12 cellular contexts compared by ENCODE assay signal in genomic region chr6:22147469-22147815, GRCh38.
DNase-seq lines count a peak whose midpoint lies in the region; ATAC-seq and TF ChIP-seq lines count a peak whose summit lies in the region.
"Had no signal": no experiment of that assay in that cellular context is flagged by ENCODE, and none has a peak within 500 bp of the region (broad histone marks: within the 10 kb centered on the region; RNA-seq: fewer than 3 reads in every experiment).

No MANE protein-coding gene starts in this region.

- H3K27me3 Mint-ChIP-seq in activated T-cell treated with anti-CD3 and anti-CD28 coated beads, Interleukin-2, amount 50 U/mL, for 72 hours (ENCODE audit: low read depth): peaks cover 53% of the 10 kb centered on the region
- H3K27me3 Mint-ChIP-seq in WTC11 (ENCODE audit: low read depth) (no peaks in the 10 kb centered on the region), glutamatergic neuron (ENCODE audit: unreplicated experiment) (peaks cover 6% of the 10 kb centered on the region)

- no peak for DNase-seq in activated T-cell treated with anti-CD3 and anti-CD28 coated beads, Interleukin-2, amount 50 U/mL, for 72 hours
- DNase-seq in activated T-cell treated with anti-CD3 and anti-CD28 coated beads, Interleukin-2, amount 50 U/mL, for 1 hour: no peak
- DNase-seq in WTC11 (ENCODE audit: low spot score) (no peak), glutamatergic neuron (no peak), COLO668 (lab: John Stamatoyannopoulos, UW; ENCODE audit: unreplicated experiment) (no peak)
- DNase-seq: activated CD4-positive, CD25-positive, alpha-beta regulatory T cell treated with anti-CD3 and anti-CD28 coated beads, Interleukin-2, amount 50 U/mL, for 72 hours; effector memory CD8-positive, alpha-beta T cell; GF-D8 had no signal

- no peaks in the 10 kb centered on the region for H3K36me3 Mint-ChIP-seq in activated T-cell treated with anti-CD3 and anti-CD28 coated beads, Interleukin-2, amount 50 U/mL, for 72 hours (ENCODE audit: insufficient read depth in 2 of 2)
- H3K36me3 Mint-ChIP-seq in WTC11 (no peaks in the 10 kb centered on the region), glutamatergic neuron (ENCODE audit: unreplicated experiment) (no peaks in the 10 kb centered on the region)

- peak overlapping the region; percentile 76 to 86 for H3K4me3 Mint-ChIP-seq in activated T-cell treated with anti-CD3 and anti-CD28 coated beads, Interleukin-2, amount 50 U/mL, for 72 hours
- H3K4me3 Mint-ChIP-seq in WTC11: no peak overlapping the region
- H3K4me3 Mint-ChIP-seq in glutamatergic neuron (ENCODE audit: unreplicated experiment): peak overlapping the region; percentile 2
- H3K4me3 Mint-ChIP-seq: effector memory CD8-positive, alpha-beta T cell had no signal

- H3K27me3 ChIP-seq in subcutaneous abdominal adipose tissue (ENCODE audit: control insufficient read depth in 5 of 5, insufficient read depth in 4 of 5, low read length in 5 of 5): peaks cover 0 to 3% (median 0%) of the 10 kb centered on the region in 5 donors

- no peaks in the 10 kb centered on the region for H3K36me3 ChIP-seq in subcutaneous abdominal adipose tissue (ENCODE audit: control insufficient read depth in 5 of 5, insufficient read depth in 5 of 5, low read length in 5 of 5)

- POLR2A ChIA-PET in WTC11 (lab: Charles Lee): interaction anchor here (1.2 kb wide), 1 partner anchor 278 kb away, joined by 3 read pairs; no protein-coding TSS in a partner anchor

- peaks cover 8 to 45% (median 40%) of the 10 kb centered on the region in 5 donors for H3K4me1 ChIP-seq in subcutaneous abdominal adipose tissue (ENCODE audit: control insufficient read depth in 5 of 5, insufficient read depth in 5 of 5, low read length in 5 of 5)

- H3K27ac Mint-ChIP-seq in activated T-cell treated with anti-CD3 and anti-CD28 coated beads, Interleukin-2, amount 50 U/mL, for 72 hours: no peak overlapping the region
- H3K27ac Mint-ChIP-seq in WTC11: peak overlapping the region; percentile 78
- peak overlapping the region; percentile 45 for H3K27ac Mint-ChIP-seq in glutamatergic neuron (ENCODE audit: unreplicated experiment)
- H3K27ac Mint-ChIP-seq: activated naive CD4-positive, alpha-beta T cell treated with anti-CD3 and anti-CD28 coated beads, Interleukin-2, amount 50 U/mL, for 24 hours; effector memory CD8-positive, alpha-beta T cell had no signal

- H3K9me3 ChIP-seq in subcutaneous abdominal adipose tissue (ENCODE audit: control insufficient read depth in 5 of 5, low read length in 5 of 5): no peaks in the 10 kb centered on the region

- H3K4me1 Mint-ChIP-seq in activated T-cell treated with anti-CD3 and anti-CD28 coated beads, Interleukin-2, amount 50 U/mL, for 72 hours (ENCODE audit: low read depth): peaks cover 43% of the 10 kb centered on the region
- H3K4me1 Mint-ChIP-seq in WTC11 (peaks cover 57% of the 10 kb centered on the region), glutamatergic neuron (ENCODE audit: low read depth, unreplicated experiment) (peaks cover 50% of the 10 kb centered on the region)

- no peak for ATAC-seq in activated T-cell treated with anti-CD3 and anti-CD28 coated beads, Interleukin-2, amount 50 U/mL, for 72 hours (replicated peaks in 1 of 2)
- ATAC-seq in WTC11 (no peak), GM19467 (IDR thresholded peaks at IDR 0.05; ENCODE audit: unreplicated experiment) (no peak), HG02759 (IDR thresholded peaks at IDR 0.05; ENCODE audit: unreplicated experiment) (no peak)
- ATAC-seq: effector memory CD8-positive, alpha-beta T cell had no signal

- no peak overlapping the region for H3K9ac ChIP-seq in subcutaneous abdominal adipose tissue (ENCODE audit: low read length in 5 of 5)

- CTCF ChIA-PET in WTC11 (lab: Charles Lee): interaction anchor here (0.6 to 1.3 kb wide), 3 partner anchors 9 to 530 kb away, joined by 3 to 4 read pairs (median 3); no protein-coding TSS in a partner anchor

- no peaks in the 10 kb centered on the region for H3K9me3 Mint-ChIP-seq in activated T-cell treated with anti-CD3 and anti-CD28 coated beads, Interleukin-2, amount 50 U/mL, for 72 hours
- H3K9me3 Mint-ChIP-seq in WTC11 (peaks cover 3% of the 10 kb centered on the region; the same call in 1 of the 2 replicates), glutamatergic neuron (ENCODE audit: unreplicated experiment) (peaks cover 12% of the 10 kb centered on the region)

- H3K4me3 ChIP-seq in subcutaneous abdominal adipose tissue (ENCODE audit: low read depth in 1 of 5, low read length in 5 of 5): peak overlapping the region; percentile 50 to 67 (median 58)

- TF ChIP-seq CTCF in WTC11 (IDR thresholded peaks at IDR 0.05) (no peak), glutamatergic neuron (IDR thresholded peaks at IDR 0.05; ENCODE audit: partially characterized antibody, unreplicated experiment) (no peak)

- H3K27ac ChIP-seq in subcutaneous abdominal adipose tissue (ENCODE audit: low read depth, low read length): no peak overlapping the region

TF ChIP-seq in WTC11, 78 proteins besides CTCF, POLR2A, EP300 and RAD21 (continues in another document):
- TF ChIP-seq FOXP4 (CRISPR knock-in tag; IDR thresholded peaks at IDR 0.05): no peak
- no peak for TF ChIP-seq TEAD1 (CRISPR knock-in tag; IDR thresholded peaks at IDR 0.05)
- TF ChIP-seq FOXP1 (CRISPR knock-in tag; IDR thresholded peaks at IDR 0.05; ENCODE audit: borderline replicate concordance): no peak
- no peak for TF ChIP-seq ZNF232 (CRISPR knock-in tag; IDR thresholded peaks at IDR 0.05)
- TF ChIP-seq ZNF512 (CRISPR knock-in tag; IDR thresholded peaks at IDR 0.05; ENCODE audit: borderline replicate concordance): no peak
- no peak for TF ChIP-seq PREB (CRISPR knock-in tag; IDR thresholded peaks at IDR 0.05; ENCODE audit: borderline replicate concordance)
- no peak for TF ChIP-seq PRDM15 (CRISPR knock-in tag; IDR thresholded peaks at IDR 0.05)
